ENCODE assay signal across 10 cellular contexts in the genomic region with DNA sequence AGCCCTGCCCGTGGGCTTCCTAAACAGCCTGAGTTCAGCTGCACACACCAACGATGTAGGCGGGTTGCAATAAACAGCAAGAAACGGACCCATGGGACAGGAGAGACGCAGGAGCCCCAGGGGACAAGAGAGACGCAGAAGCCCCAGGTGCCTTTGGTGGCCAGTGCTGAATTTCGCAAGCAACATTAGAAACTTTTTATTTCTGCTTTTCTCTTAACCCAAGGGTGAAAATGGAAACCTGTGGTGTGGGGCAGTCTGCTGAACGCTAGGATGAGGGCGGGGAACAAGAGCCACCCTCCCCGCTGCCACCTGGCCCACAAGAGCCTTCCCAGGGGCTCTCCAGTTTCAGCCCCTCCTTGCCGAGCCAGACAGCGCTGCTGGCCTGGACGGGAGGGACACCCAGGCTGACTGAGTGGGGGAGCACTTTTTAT. TPM values are rescaled to one million over a fixed set of nuclear protein-coding genes. Genes with fewer than 3 reads are reported as not detected.
DNase-seq lines count a peak whose midpoint lies in the region; ATAC-seq, FAIRE-seq and TF ChIP-seq lines count a peak whose summit lies in the region.
"Had no signal": no experiment of that assay in that cellular context is flagged by ENCODE, and none has a peak within 500 bp of the region (broad histone marks: within the 10 kb centered on the region; RNA-seq: fewer than 3 reads in every experiment).

No MANE protein-coding gene starts in this region.

- peaks cover 12% of the 10 kb centered on the region; the same call in 1 of the 2 replicates for H3K23me2 ChIP-seq in H1 (ENCODE audit: low read depth, low read length)

- H4K91ac ChIP-seq in H1 (replicated peaks; ENCODE audit: insufficient read length, low read length): no peak overlapping the region

- no peak overlapping the region for H3K9ac ChIP-seq in H1 (replicated peaks in 1 of 4; ENCODE audit: extremely low read depth in 1 of 4, low read depth in 3 of 4, low read length in 3 of 4)

- peaks cover 0 to 6% of the 10 kb centered on the region in 2 experiments; a peak in 2 of 4 replicates for H3K79me2 ChIP-seq in H1 (ENCODE audit: control insufficient read depth in 1 of 2, insufficient read depth in 2 of 2, low read length in 2 of 2)

- ATAC-seq in GM18519 (IDR thresholded peaks at IDR 0.05; ENCODE audit: low FRiP score, unreplicated experiment): peak; percentile 38
- peak; percentile 65 for ATAC-seq in GM21529 (IDR thresholded peaks at IDR 0.05; ENCODE audit: unreplicated experiment)
- peak; percentile 56 for ATAC-seq in HG03520 (IDR thresholded peaks at IDR 0.05; ENCODE audit: unreplicated experiment)
- no peak for ATAC-seq in activated T-cell treated with anti-CD3 and anti-CD28 coated beads, Interleukin-2, amount 50 U/mL, for 72 hours (replicated peaks in 1 of 2)
- no peak for ATAC-seq in SK-N-SH treated with all-trans-retinoic acid at 6 μM for 48 hours
- ATAC-seq: HCT116 had no signal

- H3K27me3 Mint-ChIP-seq in activated T-cell treated with anti-CD3 and anti-CD28 coated beads, Interleukin-2, amount 50 U/mL, for 72 hours (ENCODE audit: low read depth): no peaks in the 10 kb centered on the region

- no peaks in the 10 kb centered on the region; a peak in 1 of 7 replicates for H3K27me3 ChIP-seq in H1 (replicated peaks in 1 of 4; ENCODE audit: control insufficient read depth in 3 of 4, extremely low read depth in 1 of 4, insufficient read depth in 3 of 4, low read length in 3 of 4)
- H3K27me3 ChIP-seq in BE2C: no peaks in the 10 kb centered on the region

- 91% methylated on average over 13 of the region's 13 CpGs; no CpG with 5 or more reads in 1 of the 2 experiments for WGBS in H1 (ENCODE audit: extremely low coverage in 1 of 2, insufficient coverage in 1 of 2, insufficient read length in 1 of 2, insufficient replicate concordance in 2 of 2, low coverage in 1 of 2, low lambda C conversion rate in 2 of 2, missing lambda C conversion rate in 1 of 2), 2 experiments

- no peak overlapping the region for H3K4me3 Mint-ChIP-seq in activated T-cell treated with anti-CD3 and anti-CD28 coated beads, Interleukin-2, amount 50 U/mL, for 72 hours

- H3K14ac ChIP-seq in H1 (ENCODE audit: insufficient read length): no peak overlapping the region

- CTCF ChIA-PET in H1 (lab: Charles Lee; ENCODE audit: partially characterized antibody): interaction anchor here (0.8 to 10.9 kb wide), 6 partner anchors 11 to 41 kb away, joined by 3 to 117 read pairs (median 4); a partner anchor contains a TSS

- no peak overlapping the region for H3K18ac ChIP-seq in H1 (ENCODE audit: extremely low read depth, low read length)

- H2AFZ ChIP-seq in H1 (ENCODE audit: low read length): no peak overlapping the region

- H3K36me3 ChIP-seq in H1 (ENCODE audit: control insufficient read depth in 2 of 4, insufficient read depth in 4 of 4, low read length in 3 of 4) (no peaks in the 10 kb centered on the region; a peak in 1 of 8 replicates), BE2C (peaks cover 32% of the 10 kb centered on the region)

- peaks cover 0 to 9% (median 3%) of the 10 kb centered on the region in 4 experiments; a peak in 5 of 7 replicates for H3K4me1 ChIP-seq in H1 (replicated peaks in 1 of 4; ENCODE audit: control insufficient read depth in 3 of 4, insufficient read depth in 4 of 4, low read length in 3 of 4)
- H3K4me1 ChIP-seq in BE2C: peaks cover 5% of the 10 kb centered on the region; the same call in 1 of the 2 replicates

- H3K27ac ChIP-seq in H1 (ENCODE audit: low read depth, low read length): no peak overlapping the region

- H3K4me3 ChIP-seq in H1 (ENCODE audit: extremely low read depth in 1 of 4, insufficient read depth in 2 of 4, low read depth in 3 of 4, low read length in 4 of 4) (no peak overlapping the region), BE2C (ENCODE audit: low read depth, low read length) (no peak overlapping the region)

- H4K20me1 ChIP-seq in H1 (replicated peaks in 1 of 2; ENCODE audit: control insufficient read depth in 1 of 2, insufficient read depth in 2 of 2, low read length in 2 of 2): peaks cover 9 to 18% of the 10 kb centered on the region in 2 experiments

- no peak for FAIRE-seq in H1 (lab: Jason Lieb, UNC)

- H3K56ac ChIP-seq in H1 (replicated peaks; ENCODE audit: insufficient read length, low read depth, low read length): no peak overlapping the region

- no peak overlapping the region for H3K27ac Mint-ChIP-seq in activated T-cell treated with anti-CD3 and anti-CD28 coated beads, Interleukin-2, amount 50 U/mL, for 72 hours

- H2AK5ac ChIP-seq in H1 (ENCODE audit: low read depth, low read length): no peak overlapping the region

- TF ChIP-seq RAD21 in H1 (IDR thresholded peaks at IDR 0.05 in 1 of 2, conservative IDR thresholded peaks at IDR 0.05 in 1 of 2; ENCODE audit: low read depth in 2 of 2, low read length in 2 of 2): no peak

- TF ChIP-seq CTCF in H1 (IDR thresholded peaks at IDR 0.05; ENCODE audit: control extremely low read depth in 1 of 3, insufficient read depth in 1 of 3, low read depth in 1 of 3, low read length in 3 of 3) (no peak), BE2C (IDR thresholded peaks at IDR 0.05; ENCODE audit: low read depth, low read length) (no peak)

- H4K5ac ChIP-seq in H1 (ENCODE audit: insufficient read length, low read depth, low read length): no peak overlapping the region

- peak overlapping the region; percentile 5; the same call in 1 of the 2 replicates for H4K8ac ChIP-seq in H1 (ENCODE audit: extremely low read depth, insufficient read depth, low read length)

- no peak overlapping the region for H3K23ac ChIP-seq in H1 (ENCODE audit: insufficient read length)

- H2BK20ac ChIP-seq in H1 (ENCODE audit: low read length): no peak overlapping the region

- DNase-seq in H1 (ENCODE audit: low read depth in 1 of 2, low spot score in 2 of 2) (no peak), BE2C (no peak), GOT3 (lab: John Stamatoyannopoulos, UW) (no peak)
- DNase-seq in activated T-cell treated with anti-CD3 and anti-CD28 coated beads, Interleukin-2, amount 50 U/mL, for 72 hours: no peak

- POLR2A ChIA-PET in H1 (lab: Charles Lee; ENCODE audit: partially characterized antibody): interaction anchor here (0.7 kb wide), 1 partner anchor 62 kb away, joined by 3 read pairs; no protein-coding TSS in a partner anchor

- H3K4me2 ChIP-seq in H1 (ENCODE audit: insufficient read depth in 1 of 2, low read depth in 2 of 2, low read length in 2 of 2): no peak overlapping the region

- peaks cover 8% of the 10 kb centered on the region for H3K4me1 Mint-ChIP-seq in activated T-cell treated with anti-CD3 and anti-CD28 coated beads, Interleukin-2, amount 50 U/mL, for 72 hours (ENCODE audit: low read depth)

- H2BK12ac ChIP-seq in H1 (ENCODE audit: low read depth, low read length): no peak overlapping the region

- no peak overlapping the region for H2BK120ac ChIP-seq in H1 (replicated peaks; ENCODE audit: low read depth, low read length)

- H2BK15ac ChIP-seq in H1 (ENCODE audit: low read length): no peak overlapping the region

- no peak for TF ChIP-seq POLR2A in H1 (IDR thresholded peaks at IDR 0.05; ENCODE audit: control extremely low read depth in 1 of 2, low read depth in 2 of 2, low read length in 2 of 2)

- H3K79me1 ChIP-seq in H1 (ENCODE audit: low read depth, low read length): peaks cover 4% of the 10 kb centered on the region

- H3K9me3 Mint-ChIP-seq in activated T-cell treated with anti-CD3 and anti-CD28 coated beads, Interleukin-2, amount 50 U/mL, for 72 hours: peaks cover 0 to 2% of the 10 kb centered on the region in 2 donors

- no peak for TF ChIP-seq EP300 in H1 (IDR thresholded peaks at IDR 0.05; ENCODE audit: borderline replicate concordance in 1 of 2, low read depth in 2 of 2, low read length in 2 of 2)

- H3K4ac ChIP-seq in H1 (replicated peaks; ENCODE audit: insufficient read length, low read depth, low read length): no peak overlapping the region

- no peaks in the 10 kb centered on the region for H3K9me3 ChIP-seq in H1 (ENCODE audit: insufficient read depth in 2 of 2, low read depth in 1 of 2, low read length in 1 of 2)
- H3K9me3 ChIP-seq in BE2C: no peaks in the 10 kb centered on the region

- H3K36me3 Mint-ChIP-seq in activated T-cell treated with anti-CD3 and anti-CD28 coated beads, Interleukin-2, amount 50 U/mL, for 72 hours (ENCODE audit: insufficient read depth in 2 of 2): peaks cover 2 to 3% of the 10 kb centered on the region in 2 donors

- H2BK5ac ChIP-seq in H1 (ENCODE audit: low read depth, low read length): no peak overlapping the region

RNA-seq across cellular contexts. Expression of a gene that starts 20.0 kb away (rescaled TPM):
- total RNA-seq in H1 (2021; fragmentation: NEBNext Ultra II Directional; extraction: Animal tissue kit (Norgen Biotek cat#: 25700)): 0.54 and 1.8 TPM in 2 replicates
- 2.7 and 3.9 TPM in 2 replicates for polyA plus RNA-seq in H1 (2011; rRNA removed)
- 2.5 TPM for polyA plus RNA-seq in H1 (2011; cell fraction: cytosol; rRNA removed)
- 3.3 TPM for polyA plus RNA-seq in H1 (2011; cell fraction: nucleus; rRNA removed)
- polyA plus RNA-seq in H1 (2012, experiment 1 of 2): 0.62 to 1.8 TPM (median 1.3 TPM) in 4 replicates
- 2.0 TPM for polyA plus RNA-seq in H1 (2012, experiment 2 of 2)
- 1.1 TPM for polyA plus RNA-seq in H1 (2013, experiment 1 of 2)
- polyA plus RNA-seq in H1 (2013, experiment 2 of 2): 0.79 TPM
- polyA minus RNA-seq in H1 (2011; rRNA and poly(A)+ RNA removed): 2.9 and 4.5 TPM in 2 replicates
- 0.81 TPM for polyA minus RNA-seq in H1 (2011; cell fraction: cytosol; rRNA and poly(A)+ RNA removed)
- 3.9 TPM for polyA minus RNA-seq in H1 (2011; cell fraction: nucleus; rRNA and poly(A)+ RNA removed)
- total RNA-seq in activated T-cell treated with anti-CD3 and anti-CD28 coated beads, Interleukin-2, amount 50 U/mL, for 72 hours: 1 to 10 TPM in 1 of 2 donors, under 1 TPM in 1; 0.91 to 2.7 TPM
- 41.4 TPM for polyA plus RNA-seq in BE2C (2012; ENCODE audit: insufficient read depth, insufficient read length, low read depth)

RNA-seq across cellular contexts. Expression of a gene that starts 41.4 kb away (rescaled TPM):
- total RNA-seq in H1 (2021; fragmentation: NEBNext Ultra II Directional; extraction: Animal tissue kit (Norgen Biotek cat#: 25700)): not detected in 2 replicates
- polyA plus RNA-seq in H1 (2011; rRNA removed): 0.05 TPM in 1 of 2 replicates, not detected in the other
- polyA plus RNA-seq in H1 (2011; cell fraction: cytosol; rRNA removed): 0.04 TPM
- polyA plus RNA-seq in H1 (2011; cell fraction: nucleus; rRNA removed): 0.16 TPM
- 0.08 to 0.14 TPM (median 0.13 TPM) in 3 of 4 replicates, not detected in the other for polyA plus RNA-seq in H1 (2012, experiment 1 of 2)
- not detected for polyA plus RNA-seq in H1 (2012, experiment 2 of 2)
- not detected for polyA plus RNA-seq in H1 (2013, experiment 1 of 2)
- polyA plus RNA-seq in H1 (2013, experiment 2 of 2): 0.04 TPM
- polyA minus RNA-seq in H1 (2011; rRNA and poly(A)+ RNA removed): not detected in 2 replicates
- polyA minus RNA-seq in H1 (2011; cell fraction: cytosol; rRNA and poly(A)+ RNA removed): not detected
- not detected for polyA minus RNA-seq in H1 (2011; cell fraction: nucleus; rRNA and poly(A)+ RNA removed)
- total RNA-seq in activated T-cell treated with anti-CD3 and anti-CD28 coated beads, Interleukin-2, amount 50 U/mL, for 72 hours: not detected
- 0.19 TPM for polyA plus RNA-seq in BE2C (2012; ENCODE audit: insufficient read depth, insufficient read length, low read depth)
- total RNA-seq: dermis microvascular lymphatic vessel endothelial cell had no signal

RNA-seq across cellular contexts. Expression of a gene that starts 49.0 kb away (rescaled TPM):
- 7.9 and 9.0 TPM in 2 replicates for total RNA-seq in H1 (2021; fragmentation: NEBNext Ultra II Directional; extraction: Animal tissue kit (Norgen Biotek cat#: 25700))
- 3.9 and 5.8 TPM in 2 replicates for polyA plus RNA-seq in H1 (2011; rRNA removed)
- polyA plus RNA-seq in H1 (2011; cell fraction: cytosol; rRNA removed): 5.7 TPM
- 8.0 TPM for polyA plus RNA-seq in H1 (2011; cell fraction: nucleus; rRNA removed)
- polyA plus RNA-seq in H1 (2012, experiment 1 of 2): 5.4 to 7.9 TPM (median 6.1 TPM) in 4 replicates
- 3.6 TPM for polyA plus RNA-seq in H1 (2012, experiment 2 of 2)
- polyA plus RNA-seq in H1 (2013, experiment 1 of 2): 7.3 TPM
- 7.1 TPM for polyA plus RNA-seq in H1 (2013, experiment 2 of 2)
- 4.2 and 7.6 TPM in 2 replicates for polyA minus RNA-seq in H1 (2011; rRNA and poly(A)+ RNA removed)
- polyA minus RNA-seq in H1 (2011; cell fraction: cytosol; rRNA and poly(A)+ RNA removed): 3.3 TPM
- 13.6 TPM for polyA minus RNA-seq in H1 (2011; cell fraction: nucleus; rRNA and poly(A)+ RNA removed)
- 10 to 100 TPM; 20.8 to 28.4 TPM for total RNA-seq in activated T-cell treated with anti-CD3 and anti-CD28 coated beads, Interleukin-2, amount 50 U/mL, for 72 hours
- 18.8 TPM for polyA plus RNA-seq in BE2C (2012; ENCODE audit: insufficient read depth, insufficient read length, low read depth)

Comparison
In these comparisons a context has a peak if more than half of its experiments do, and no peak if none do; other contexts are left out.
1. ATAC-seq: peak in GM18519 (single experiment), GM21529 (single experiment) and HG03520 (single experiment); none in activated T-cell treated with anti-CD3 and anti-CD28 coated beads, Interleukin-2, amount 50 U/mL, for 72 hours (0 of 2) and SK-N-SH treated with all-trans-retinoic acid at 6 μM for 48 hours (single experiment).